In the genomic region with DNA sequence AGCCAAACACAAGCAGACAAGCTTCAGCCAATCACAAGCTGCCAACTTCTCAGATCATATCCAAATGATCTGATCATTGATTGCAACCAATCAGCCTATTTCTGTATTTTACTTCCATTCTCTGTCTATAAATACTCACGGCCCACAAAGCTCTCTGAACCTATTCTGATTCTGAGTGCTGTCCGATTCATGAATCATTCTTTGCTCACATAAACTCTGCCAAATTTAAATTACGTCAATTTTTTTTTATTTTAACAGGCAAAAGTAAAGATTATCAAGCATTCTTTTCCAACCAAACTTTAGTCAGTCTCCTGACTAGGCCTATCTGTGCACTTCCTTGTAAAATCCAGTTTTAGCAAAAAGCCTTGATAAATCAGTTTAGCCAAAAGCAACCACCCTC, we compare ENCODE assay signal across 16 cellular contexts.
"Had no signal": no experiment of that assay in that cellular context is flagged by ENCODE, and none has a peak within 500 bp of the region (broad histone marks: within the 10 kb centered on the region; RNA-seq: fewer than 3 reads in every experiment).

No MANE protein-coding gene starts in this region.

- H3K36me3 ChIP-seq: breast epithelium, left lung, neural progenitor cell, pancreas, thoracic aorta had no signal

- H3K9me3 Mint-ChIP-seq: activated B cell treated with CpG ODN at 0.5 μM for 24 hours; activated naive CD4-positive, alpha-beta T cell treated with anti-CD3 and anti-CD28 coated beads, Interleukin-2, amount 10 ng/mL, durations not matched to agents 7 days and 5 days; memory B cell; stimulated activated naive CD8-positive, alpha-beta T cell treated with anti-CD3 and anti-CD28 coated beads, Interleukin-15, amount 100 ng/mL, for 72 hours had no signal

- H3K27me3 ChIP-seq: esophagus muscularis mucosa, left lung, neural progenitor cell, pancreas had no signal

- H3K9ac ChIP-seq: neural progenitor cell had no signal

- H3K9me3 ChIP-seq: breast epithelium, esophagus muscularis mucosa, left lung, pancreas, thoracic aorta had no signal

- H2AFZ ChIP-seq: neural progenitor cell had no signal

- ATAC-seq: heart left ventricle; left lung; pancreas; stimulated activated naive CD8-positive, alpha-beta T cell treated with anti-CD3 and anti-CD28 coated beads, Interleukin-15, amount 100 ng/mL, for 72 hours; T-helper 17 cell had no signal

- H3K27me3 Mint-ChIP-seq: activated B cell treated with CpG ODN at 0.5 μM for 24 hours; activated naive CD4-positive, alpha-beta T cell treated with anti-CD3 and anti-CD28 coated beads, Interleukin-2, amount 10 ng/mL, durations not matched to agents 7 days and 5 days; memory B cell; stimulated activated naive CD8-positive, alpha-beta T cell treated with anti-CD3 and anti-CD28 coated beads, Interleukin-15, amount 100 ng/mL, for 72 hours; T-helper 17 cell had no signal

- H3K4me1 ChIP-seq: breast epithelium, left lung, neural progenitor cell had no signal

- H3K27ac Mint-ChIP-seq: activated B cell treated with CpG ODN at 0.5 μM for 24 hours; activated naive CD4-positive, alpha-beta T cell treated with anti-CD3 and anti-CD28 coated beads, Interleukin-2, amount 10 ng/mL, durations not matched to agents 7 days and 5 days; memory B cell; neural progenitor cell; stimulated activated naive CD8-positive, alpha-beta T cell treated with anti-CD3 and anti-CD28 coated beads, Interleukin-15, amount 100 ng/mL, for 72 hours; T-helper 17 cell had no signal

- H3K4me2 ChIP-seq: neural progenitor cell had no signal

- H3K36me3 Mint-ChIP-seq: memory B cell, neural progenitor cell had no signal

- H3K4me1 Mint-ChIP-seq: memory B cell had no signal

- H3K4me3 ChIP-seq: breast epithelium, esophagus muscularis mucosa, heart left ventricle, left lung, neural progenitor cell, pancreas, thoracic aorta had no signal

- DNase-seq: activated B cell treated with CpG ODN at 0.5 μM for 24 hours; activated CD4-positive, alpha-beta T cell treated with anti-CD3 and anti-CD28 coated beads, Interleukin-2, amount 50 U/mL, for 48 hours; activated naive CD4-positive, alpha-beta T cell treated with anti-CD3 and anti-CD28 coated beads, Interleukin-2, amount 10 ng/mL, durations not matched to agents 7 days and 5 days; amniotic stem cell; heart left ventricle; left lung; pancreas; stimulated activated CD4-positive, alpha-beta T cell treated with anti-CD3 and anti-CD28 coated beads, Interleukin-15, amount 100 ng/mL, for 24 hours; stimulated activated CD4-positive, alpha-beta T cell treated with anti-CD3 and anti-CD28 coated beads, Interleukin-4, amount 100 ng/mL, for 24 hours; stimulated activated naive CD8-positive, alpha-beta T cell treated with anti-CD3 and anti-CD28 coated beads, Interleukin-15, amount 100 ng/mL, for 72 hours; T-helper 17 cell had no signal

- H3K27ac ChIP-seq: left lung, neural progenitor cell, pancreas had no signal

- H3K4me3 Mint-ChIP-seq: activated B cell treated with CpG ODN at 0.5 μM for 24 hours; activated naive CD4-positive, alpha-beta T cell treated with anti-CD3 and anti-CD28 coated beads, Interleukin-2, amount 10 ng/mL, durations not matched to agents 7 days and 5 days; memory B cell; neural progenitor cell; stimulated activated naive CD8-positive, alpha-beta T cell treated with anti-CD3 and anti-CD28 coated beads, Interleukin-15, amount 100 ng/mL, for 72 hours; T-helper 17 cell had no signal
